In the genomic region with DNA sequence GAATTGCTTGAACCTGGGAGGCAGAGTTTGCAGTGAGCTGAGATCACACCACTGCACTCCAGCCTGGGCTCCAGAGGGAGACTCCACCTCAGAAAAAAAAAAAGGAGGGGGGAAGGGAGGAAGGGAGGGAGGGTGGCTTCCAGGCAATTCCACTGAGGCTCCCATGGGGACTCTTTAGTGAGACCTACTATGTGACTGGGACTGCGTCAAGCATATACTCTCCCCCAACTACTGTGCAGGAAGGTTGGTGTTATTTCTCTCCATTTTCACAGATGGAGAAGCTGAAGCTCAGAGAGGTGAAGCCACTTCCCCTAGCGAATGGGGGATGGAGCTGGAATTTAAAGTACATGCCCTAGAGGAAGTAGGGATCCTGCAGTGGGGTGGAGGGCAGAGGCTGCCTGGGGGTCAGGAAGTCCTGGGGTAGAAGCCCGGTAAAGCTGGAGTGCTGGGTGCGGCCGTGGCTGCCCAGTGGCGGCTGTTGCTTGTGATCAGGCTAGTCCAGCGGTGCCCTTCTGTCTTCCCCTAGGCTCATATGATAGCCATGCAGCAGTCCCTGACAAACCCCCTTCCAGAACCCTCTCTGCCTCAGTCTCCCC, we compare ENCODE assay signal across 3 cellular contexts.
A peak's percentile ranks its signal among the peaks of the same experiment; 100 is the strongest.
TF ChIP-seq lines count a peak whose summit lies in the region.

No MANE protein-coding gene starts in this region.

TF ChIP-seq in A549, 52 proteins besides CTCF, POLR2A, EP300 and RAD21:
- TF ChIP-seq PHF8 (IDR thresholded peaks at IDR 0.05; ENCODE audit: borderline replicate concordance, low read depth) (no peak), ZFP36 (IDR thresholded peaks at IDR 0.05; ENCODE audit: borderline replicate concordance, partially characterized antibody) (no peak), HOXB5 (CRISPR knock-in tag; IDR thresholded peaks at IDR 0.05) (no peak), HDAC2 (IDR thresholded peaks at IDR 0.05) (no peak), EHMT2 (IDR thresholded peaks at IDR 0.05; ENCODE audit: low read depth) (no peak), NFE2L2 (conservative IDR thresholded peaks at IDR 0.05; ENCODE audit: low read length) (no peak), GATA3 (IDR thresholded peaks at IDR 0.05; ENCODE audit: borderline replicate concordance) (no peak), JUN (IDR thresholded peaks at IDR 0.05) (no peak)
- TF ChIP-seq, protein P1, sequence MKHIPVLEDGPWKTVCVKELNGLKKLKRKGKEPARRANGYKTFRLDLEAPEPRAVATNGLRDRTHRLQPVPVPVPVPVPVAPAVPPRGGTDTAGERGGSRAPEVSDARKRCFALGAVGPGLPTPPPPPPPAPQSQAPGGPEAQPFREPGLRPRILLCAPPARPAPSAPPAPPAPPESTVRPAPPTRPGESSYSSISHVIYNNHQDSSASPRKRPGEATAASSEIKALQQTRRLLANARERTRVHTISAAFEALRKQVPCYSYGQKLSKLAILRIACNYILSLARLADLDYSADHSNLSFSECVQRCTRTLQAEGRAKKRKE (CRISPR knock-in tag; IDR thresholded peaks at IDR 0.05; ENCODE audit: low read depth) = no peak

TF ChIP-seq in GM23338, 12 proteins besides CTCF, POLR2A, EP300 and RAD21:
- TF ChIP-seq NANOG (IDR thresholded peaks at IDR 0.05; ENCODE audit: borderline replicate concordance) (no peak), EZH2phosphoT487 (IDR thresholded peaks at IDR 0.05; ENCODE audit: unreplicated experiment) (no peak)
- TF ChIP-seq, protein P2, sequence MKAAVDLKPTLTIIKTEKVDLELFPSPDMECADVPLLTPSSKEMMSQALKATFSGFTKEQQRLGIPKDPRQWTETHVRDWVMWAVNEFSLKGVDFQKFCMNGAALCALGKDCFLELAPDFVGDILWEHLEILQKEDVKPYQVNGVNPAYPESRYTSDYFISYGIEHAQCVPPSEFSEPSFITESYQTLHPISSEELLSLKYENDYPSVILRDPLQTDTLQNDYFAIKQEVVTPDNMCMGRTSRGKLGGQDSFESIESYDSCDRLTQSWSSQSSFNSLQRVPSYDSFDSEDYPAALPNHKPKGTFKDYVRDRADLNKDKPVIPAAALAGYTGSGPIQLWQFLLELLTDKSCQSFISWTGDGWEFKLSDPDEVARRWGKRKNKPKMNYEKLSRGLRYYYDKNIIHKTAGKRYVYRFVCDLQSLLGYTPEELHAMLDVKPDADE (IDR thresholded peaks at IDR 0.05) = 0 out of 2 replicates have a peak, but pooled peaks have one; percentile 18

TF ChIP-seq in H1, 55 proteins besides CTCF, POLR2A, EP300 and RAD21:
- TF ChIP-seq CBX8 (IDR thresholded peaks at IDR 0.05; ENCODE audit: borderline replicate concordance, low read depth, low read length) = no peak
- TF ChIP-seq TEAD4 (IDR thresholded peaks at IDR 0.05; ENCODE audit: low read depth, low read length) = no peak
- no peak for TF ChIP-seq MAX (IDR thresholded peaks at IDR 0.05)
- TF ChIP-seq SAP30 (IDR thresholded peaks at IDR 0.05; ENCODE audit: insufficient read depth, insufficient replicate concordance, low read length) = no peak
- TF ChIP-seq RFX5 (IDR thresholded peaks at IDR 0.05; ENCODE audit: borderline replicate concordance, low read depth, low read length) = no peak
